ENCODE assay signal across 16 cellular contexts in genomic region chr6:82614518-82614917, GRCh38.
DNase-seq lines count a peak whose midpoint lies in the region; ATAC-seq and TF ChIP-seq lines count a peak whose summit lies in the region.
"Had no signal": no experiment of that assay in that cellular context is flagged by ENCODE, and none has a peak within 500 bp of the region (broad histone marks: within the 10 kb centered on the region; RNA-seq: fewer than 3 reads in every experiment).

No MANE protein-coding gene starts in this region.

- H3K36me3 ChIP-seq in SJCRH30 (no peaks in the 10 kb centered on the region), GM23338 (ENCODE audit: insufficient read depth) (no peaks in the 10 kb centered on the region), adrenal gland (replicated peaks in 1 of 2) (no peaks in the 10 kb centered on the region)
- H3K36me3 ChIP-seq: BLaER1 had no signal

- H3K27ac ChIP-seq in SJCRH30, result peak overlapping the region; percentile 7; the same call in 1 of the 2 replicates
- H3K27ac ChIP-seq in GM23338 (ENCODE audit: low read depth), result no peak overlapping the region
- no peak overlapping the region for H3K27ac ChIP-seq in adrenal gland
- H3K27ac ChIP-seq: BLaER1, HL-60 had no signal

- no peaks in the 10 kb centered on the region for H3K9me2 ChIP-seq in GM23338 (ENCODE audit: insufficient read depth)

- no peaks in the 10 kb centered on the region for H3K9me3 ChIP-seq in SJCRH30 (replicated peaks)
- no peaks in the 10 kb centered on the region for H3K9me3 ChIP-seq in adrenal gland (replicated peaks in 1 of 3)
- H3K9me3 ChIP-seq: BLaER1 had no signal

- H3K4me3 ChIP-seq in SJCRH30, result no peak overlapping the region
- no peak overlapping the region for H3K4me3 ChIP-seq in GM23338
- H3K4me3 ChIP-seq in adrenal gland, result no peak overlapping the region
- H3K4me3 ChIP-seq: BLaER1 had no signal

- no peak overlapping the region for H2AFZ ChIP-seq in GM23338

- H3K4me1 ChIP-seq in SJCRH30 (peaks cover 36% of the 10 kb centered on the region), GM23338 (ENCODE audit: insufficient read depth) (no peaks in the 10 kb centered on the region), adrenal gland (replicated peaks in 1 of 2) (no peaks in the 10 kb centered on the region)

- WGBS in adrenal gland, 4 donors, result 43 to 54% (median 47%) methylated on average over 3 of the region's 3 CpGs

- H3K79me2 ChIP-seq in GM23338 (replicated peaks; ENCODE audit: insufficient read depth), result no peaks in the 10 kb centered on the region

- peak; percentile 19 for DNase-seq in KBM-7
- DNase-seq in SJCRH30, result peak; percentile 11 to 45
- DNase-seq in glomerular visceral epithelial cell (ENCODE audit: extremely low spot score), result peak; percentile 13
- DNase-seq in renal cortical epithelial cell (ENCODE audit: low read depth), result peak; percentile 16
- DNase-seq in GM23338 (ENCODE audit: low spot score), result no peak
- DNase-seq in ureter (ENCODE audit: low spot score), result no peak
- DNase-seq in adrenal gland, result no peak
- DNase-seq: 8988T; AML-193; CD8-positive, alpha-beta memory T cell; DMS53; GF-D8; HCEC 1CT; HFFc6 had no signal

- H3K36me3 Mint-ChIP-seq in GM23338 (ENCODE audit: low read depth), result no peaks in the 10 kb centered on the region
- H3K36me3 Mint-ChIP-seq: CD8-positive, alpha-beta memory T cell had no signal

- no peaks in the 10 kb centered on the region for H3K9me3 Mint-ChIP-seq in GM23338
- H3K9me3 Mint-ChIP-seq: HFFc6 had no signal

- H3K27me3 ChIP-seq in SJCRH30, result no peaks in the 10 kb centered on the region
- no peaks in the 10 kb centered on the region for H3K27me3 ChIP-seq in GM23338 (ENCODE audit: insufficient read depth)
- H3K27me3 ChIP-seq in adrenal gland, result no peaks in the 10 kb centered on the region
- H3K27me3 ChIP-seq: BLaER1 had no signal

- TF ChIP-seq CTCF in GM23338 (conservative IDR thresholded peaks at IDR 0.05; ENCODE audit: low read depth in 2 of 2), result no peak
- TF ChIP-seq CTCF in adrenal gland (IDR thresholded peaks at IDR 0.05), result no peak

- intact Hi-C loops in adrenal gland (cut with DNase I), result no loop called here

- no peaks in the 10 kb centered on the region for H3K4me1 Mint-ChIP-seq in GM23338
- H3K4me1 Mint-ChIP-seq: CD8-positive, alpha-beta memory T cell had no signal

- H4K20me1 ChIP-seq in GM23338 (replicated peaks; ENCODE audit: insufficient read depth), result no peaks in the 10 kb centered on the region
- H4K20me1 ChIP-seq: BLaER1 had no signal

- no peak for TF ChIP-seq POLR2A in adrenal gland (IDR thresholded peaks at IDR 0.05)

- in situ Hi-C loops in KBM-7 (cut with MboI; ENCODE audit: low pct_unique_long_range_greater_than_20kb, low sequenced_read_pairs), result no loop called here

- H3K4me2 ChIP-seq in GM23338, result no peak overlapping the region
- H3K4me2 ChIP-seq: BLaER1 had no signal

- no peak overlapping the region for H3K4me3 Mint-ChIP-seq in GM23338
- H3K4me3 Mint-ChIP-seq: CD8-positive, alpha-beta memory T cell; HFFc6 had no signal

- ATAC-seq in GM23338, result no peak

- no peaks in the 10 kb centered on the region for H3F3A ChIP-seq in GM23338 (replicated peaks; ENCODE audit: low read depth)

- no peak overlapping the region for H3K27ac Mint-ChIP-seq in GM23338
- H3K27ac Mint-ChIP-seq: CD8-positive, alpha-beta memory T cell; HFFc6 had no signal

- H3K27me3 Mint-ChIP-seq in GM23338 (ENCODE audit: insufficient read depth, low read depth, poor library complexity), result no peaks in the 10 kb centered on the region

TF ChIP-seq in GM23338, 12 proteins besides CTCF, POLR2A, EP300 and RAD21:
- TF ChIP-seq POLR2AphosphoS5 (IDR thresholded peaks at IDR 0.05; ENCODE audit: low read depth), result no peak
- no peak for TF ChIP-seq EZH2 (IDR thresholded peaks at IDR 0.05; ENCODE audit: low read depth, unreplicated experiment)

Comparison
In these comparisons a context has a peak if more than half of its experiments do, and no peak if none do; other contexts are left out.
1. DNase-seq: peak in KBM-7 (single experiment), SJCRH30 (2 of 2), glomerular visceral epithelial cell (single experiment) and renal cortical epithelial cell (single experiment); none in GM23338 (single experiment), ureter (single experiment) and adrenal gland (0 of 7).